8 cellular contexts compared by ENCODE assay signal in genomic region chr20:38723069-38723981, GRCh38. TPM values are rescaled to one million over a fixed set of nuclear protein-coding genes. Genes with fewer than 3 reads are reported as not detected.
A peak's percentile ranks its signal among the peaks of the same experiment; 100 is the strongest.
DNase-seq lines count a peak whose midpoint lies in the region; ATAC-seq and TF ChIP-seq lines count a peak whose summit lies in the region.

No MANE protein-coding gene starts in this region.

- no peaks in the 10 kb centered on the region for H3K36me3 ChIP-seq in breast epithelium

- TF ChIP-seq POLR2A in breast epithelium (IDR thresholded peaks at IDR 0.05), result no peak

- H3K36me3 Mint-ChIP-seq in MCF 10A (ENCODE audit: insufficient read depth, unreplicated experiment), result no peaks in the 10 kb centered on the region
- H3K36me3 Mint-ChIP-seq in T-helper 17 cell (ENCODE audit: low read depth), result peaks cover 17% of the 10 kb centered on the region
- H3K36me3 Mint-ChIP-seq in stimulated activated naive CD8-positive, alpha-beta T cell treated with anti-CD3 and anti-CD28 coated beads, Interleukin-15, Interleukin-2, amounts not matched to agents 100 ng/mL and 50 ng/mL, for 24 hours (ENCODE audit: low read depth), result peaks cover 4% of the 10 kb centered on the region

- H3K27ac Mint-ChIP-seq in MCF 10A (ENCODE audit: low read depth, unreplicated experiment) (no peak overlapping the region), T-helper 17 cell (peak overlapping the region; percentile 47)
- H3K27ac Mint-ChIP-seq in stimulated activated naive CD8-positive, alpha-beta T cell treated with anti-CD3 and anti-CD28 coated beads, Interleukin-15, Interleukin-2, amounts not matched to agents 100 ng/mL and 50 ng/mL, for 24 hours, result no peak overlapping the region

- intact Hi-C loops in breast epithelium (cut with DNase I; ENCODE audit: low total_unique reads), result no loop called here
- intact Hi-C loops in MCF 10A (cut with micrococcal nuclease), result no loop called here

- no peak overlapping the region for H3K4me3 Mint-ChIP-seq in MCF 10A (ENCODE audit: unreplicated experiment)
- peak overlapping the region; percentile 72 for H3K4me3 Mint-ChIP-seq in T-helper 17 cell
- H3K4me3 Mint-ChIP-seq in stimulated activated naive CD8-positive, alpha-beta T cell treated with anti-CD3 and anti-CD28 coated beads, Interleukin-15, Interleukin-2, amounts not matched to agents 100 ng/mL and 50 ng/mL, for 24 hours, result peak overlapping the region; percentile 52

- H3K4me1 Mint-ChIP-seq in MCF 10A (ENCODE audit: insufficient read depth, unreplicated experiment) (no peaks in the 10 kb centered on the region), T-helper 17 cell (peaks cover 41% of the 10 kb centered on the region)
- H3K4me1 Mint-ChIP-seq in stimulated activated naive CD8-positive, alpha-beta T cell treated with anti-CD3 and anti-CD28 coated beads, Interleukin-15, Interleukin-2, amounts not matched to agents 100 ng/mL and 50 ng/mL, for 24 hours (ENCODE audit: low read depth), result peaks cover 42% of the 10 kb centered on the region

- H3K4me1 ChIP-seq in breast epithelium, result no peaks in the 10 kb centered on the region

- H3K9me3 Mint-ChIP-seq in MCF 10A (ENCODE audit: unreplicated experiment), result no peaks in the 10 kb centered on the region
- no peaks in the 10 kb centered on the region for H3K9me3 Mint-ChIP-seq in stimulated activated naive CD8-positive, alpha-beta T cell treated with anti-CD3 and anti-CD28 coated beads, Interleukin-15, Interleukin-2, amounts not matched to agents 100 ng/mL and 50 ng/mL, for 24 hours

- POLR2A ChIA-PET in MCF 10A (lab: Yijun Ruan, JAX) (interaction anchor here (0.7 kb wide), 1 partner anchor 9 kb away, joined by 5 read pairs; no protein-coding TSS in a partner anchor), RWPE1 (lab: Yijun Ruan, JAX; ENCODE audit: low non-redundant PET) (no interaction called here)

- H3K27me3 ChIP-seq in breast epithelium, result peaks cover 8 to 97% of the 10 kb centered on the region in 2 donors

- peak; percentile 26 for ATAC-seq in T-helper 17 cell
- ATAC-seq in HG03432 (IDR thresholded peaks at IDR 0.05; ENCODE audit: unreplicated experiment), result no peak
- no peak for ATAC-seq in GM21786 (IDR thresholded peaks at IDR 0.05; ENCODE audit: unreplicated experiment)

- TF ChIP-seq CTCF in breast epithelium (IDR thresholded peaks at IDR 0.05) (no peak), MCF 10A (IDR thresholded peaks at IDR 0.05; ENCODE audit: unreplicated experiment) (no peak), fibroblast of mammary gland (conservative IDR thresholded peaks at IDR 0.05; ENCODE audit: control insufficient read depth, insufficient read depth, low read depth, low read length) (no peak), RWPE1 (conservative IDR thresholded peaks at IDR 0.05; ENCODE audit: low read depth) (no peak)

- H3K9me3 ChIP-seq in breast epithelium (no peaks in the 10 kb centered on the region), T-helper 17 cell (ENCODE audit: control insufficient read depth, low read length, poor library complexity, severe bottlenecking) (no peaks in the 10 kb centered on the region)

- no TSS peak for BruUV-seq in MCF 10A (replicated peaks; lab: Mats Ljungman, UMichigan)

- H3K4me3 ChIP-seq in breast epithelium (peak overlapping the region in 2 of 3 donors; percentile 5 to 43), fibroblast of mammary gland (ENCODE audit: control insufficient read depth, low read depth, low read length) (no peak overlapping the region)

- H3K27me3 Mint-ChIP-seq in MCF 10A (ENCODE audit: insufficient read depth, unreplicated experiment) (peaks cover 100% of the 10 kb centered on the region), T-helper 17 cell (peaks cover 94% of the 10 kb centered on the region)
- H3K27me3 Mint-ChIP-seq in stimulated activated naive CD8-positive, alpha-beta T cell treated with anti-CD3 and anti-CD28 coated beads, Interleukin-15, Interleukin-2, amounts not matched to agents 100 ng/mL and 50 ng/mL, for 24 hours, result peaks cover 88% of the 10 kb centered on the region

- DNase-seq in breast epithelium (ENCODE audit: low spot score in 2 of 2), result no peak
- no peak for DNase-seq in MCF 10A (ENCODE audit: unreplicated experiment)
- DNase-seq in T-helper 17 cell, result no peak
- peak; percentile 54 for DNase-seq in fibroblast of mammary gland (ENCODE audit: low read depth)
- DNase-seq in RWPE1 (ENCODE audit: low spot score), result no peak

- H3K27ac ChIP-seq in breast epithelium, result no peak overlapping the region
- H3K27ac ChIP-seq in RWPE1, result no peak overlapping the region

- CTCF ChIA-PET in MCF 10A (lab: Yijun Ruan, JAX) (interaction anchor here (0.7 to 1.7 kb wide), 6 partner anchors 8 to 1009 kb away, joined by 3 to 4 read pairs (median 3); no protein-coding TSS in a partner anchor), RWPE1 (lab: Yijun Ruan, JAX) (interaction anchor here (0.6 to 2.0 kb wide), 7 partner anchors 7 to 313 kb away, joined by 3 to 7 read pairs (median 4); no protein-coding TSS in a partner anchor)

RNA-seq across cellular contexts. Expression of gene SLC32A1, which starts 1.0 kb away (rescaled TPM):
- total RNA-seq in breast epithelium, result not detected
- not detected in 2 replicates for total RNA-seq in MCF 10A (2022)
- not detected for total RNA-seq in T-helper 17 cell

RNA-seq across cellular contexts. Expression of gene ACTR5, which starts 24.9 kb away (rescaled TPM):
- 10 to 100 TPM in 2 of 3 donors, 1 to 10 TPM in 1; 8.5 to 15.4 (median 13.0) TPM for total RNA-seq in breast epithelium
- total RNA-seq in MCF 10A (2022), result 6.0 and 6.9 TPM in 2 replicates
- total RNA-seq in T-helper 17 cell, result 10 to 100 TPM; 12.2 to 14.6 TPM
